ENCODE assay signal across 4 cellular contexts in genomic region chr22:20717981-20718380, GRCh38. TPM values are rescaled to one million over a fixed set of nuclear protein-coding genes. Genes with fewer than 3 reads are reported as not detected.
"Had no signal": no experiment of that assay in that cellular context is flagged by ENCODE, and none has a peak within 500 bp of the region (broad histone marks: within the 10 kb centered on the region; RNA-seq: fewer than 3 reads in every experiment).

No MANE protein-coding gene starts in this region.

RNA-seq across cellular contexts. Expression of gene SERPIND1, which starts 55.9 kb away (rescaled TPM):
- total RNA-seq: epithelial cell of proximal tubule, kidney epithelial cell, sigmoid colon, vagina had no signal
